12 cellular contexts compared by ENCODE assay signal in genomic region chr3:126056123-126056522, GRCh38.
"Had no signal": no experiment of that assay in that cellular context is flagged by ENCODE, and none has a peak within 500 bp of the region (broad histone marks: within the 10 kb centered on the region; RNA-seq: fewer than 3 reads in every experiment).

No MANE protein-coding gene starts in this region.

- H3K4me3 Mint-ChIP-seq: activated naive CD4-positive, alpha-beta T cell treated with anti-CD3 and anti-CD28 coated beads, Interleukin-2, amount 50 U/mL, for 24 hours; naive B cell; neural progenitor cell; stimulated activated naive CD8-positive, alpha-beta T cell treated with anti-CD3 and anti-CD28 coated beads, Interleukin-15, Interleukin-2, amounts not matched to agents 100 ng/mL and 50 ng/mL, for 24 hours; T-helper 1 cell treated with Interleukin-12 subunit alpha and Interleukin-12 subunit beta and Interleukin-4 antibody, amounts not matched to agents 30 μg/mL and 1 μg/mL, for 36 hours had no signal

- H3K36me3 ChIP-seq: neural progenitor cell, ovary, suprapubic skin had no signal

- H3K4me3 ChIP-seq: neural progenitor cell, ovary, skin epidermis, suprapubic skin had no signal

- ATAC-seq: activated CD4-positive, CD25-positive, alpha-beta regulatory T cell treated with anti-CD3 and anti-CD28 coated beads, Interleukin-2, amount 50 U/mL, for 24 hours; left lobe of liver had no signal

- H3K27me3 Mint-ChIP-seq: activated naive CD4-positive, alpha-beta T cell treated with anti-CD3 and anti-CD28 coated beads, Interleukin-2, amount 50 U/mL, for 24 hours; naive B cell; stimulated activated naive CD8-positive, alpha-beta T cell treated with anti-CD3 and anti-CD28 coated beads, Interleukin-15, Interleukin-2, amounts not matched to agents 100 ng/mL and 50 ng/mL, for 24 hours had no signal

- DNase-seq: activated gamma-delta T cell, naive B cell, trophoblast cell had no signal

- H3K9me3 Mint-ChIP-seq: activated naive CD4-positive, alpha-beta T cell treated with anti-CD3 and anti-CD28 coated beads, Interleukin-2, amount 50 U/mL, for 24 hours; naive B cell; neural progenitor cell; stimulated activated naive CD8-positive, alpha-beta T cell treated with anti-CD3 and anti-CD28 coated beads, Interleukin-15, Interleukin-2, amounts not matched to agents 100 ng/mL and 50 ng/mL, for 24 hours; T-helper 1 cell treated with Interleukin-12 subunit alpha and Interleukin-12 subunit beta and Interleukin-4 antibody, amounts not matched to agents 30 μg/mL and 1 μg/mL, for 36 hours had no signal

- H3K27me3 ChIP-seq: neural progenitor cell, ovary, suprapubic skin had no signal

- H3K9ac ChIP-seq: neural progenitor cell had no signal

- H3K9me3 ChIP-seq: ovary, suprapubic skin had no signal

- H3K27ac Mint-ChIP-seq: activated naive CD4-positive, alpha-beta T cell treated with anti-CD3 and anti-CD28 coated beads, Interleukin-2, amount 50 U/mL, for 24 hours; neural progenitor cell; stimulated activated naive CD8-positive, alpha-beta T cell treated with anti-CD3 and anti-CD28 coated beads, Interleukin-15, Interleukin-2, amounts not matched to agents 100 ng/mL and 50 ng/mL, for 24 hours; T-helper 1 cell treated with Interleukin-12 subunit alpha and Interleukin-12 subunit beta and Interleukin-4 antibody, amounts not matched to agents 30 μg/mL and 1 μg/mL, for 36 hours had no signal

- H3K27ac ChIP-seq: neural progenitor cell, ovary, skin epidermis, suprapubic skin had no signal

- H3K4me2 ChIP-seq: neural progenitor cell had no signal

- H2AFZ ChIP-seq: neural progenitor cell had no signal
